In genomic region chr14:39376671-39377403, GRCh38 we compare ENCODE assay signal across 11 cellular contexts. TPM values are rescaled to one million over a fixed set of nuclear protein-coding genes. Genes with fewer than 3 reads are reported as not detected.
A peak's percentile ranks its signal among the peaks of the same experiment; 100 is the strongest.
DNase-seq lines count a peak whose midpoint lies in the region; ATAC-seq and TF ChIP-seq lines count a peak whose summit lies in the region.
"Had no signal": no experiment of that assay in that cellular context is flagged by ENCODE, and none has a peak within 500 bp of the region (broad histone marks: within the 10 kb centered on the region; RNA-seq: fewer than 3 reads in every experiment).

No MANE protein-coding gene starts in this region.

- H3K4me3 ChIP-seq in Caco-2 (ENCODE audit: low read depth, low read length) (no peak overlapping the region), fibroblast of lung (replicated peaks in 1 of 4; ENCODE audit: control extremely low read depth in 1 of 4, insufficient read depth in 1 of 4, low read depth in 3 of 4, low read length in 4 of 4) (no peak overlapping the region)
- no peak overlapping the region for H3K4me3 ChIP-seq in CD8-positive, alpha-beta T cell (ENCODE audit: low read depth, low read length)

- TF ChIP-seq CTCF in Caco-2 (IDR thresholded peaks at IDR 0.05; ENCODE audit: insufficient read depth in 1 of 2, low read depth in 1 of 2, low read length in 1 of 2, severe bottlenecking in 1 of 2, unreplicated experiment in 1 of 2) = no peak
- no peak for TF ChIP-seq CTCF in fibroblast of lung (conservative IDR thresholded peaks at IDR 0.05 in 1 of 2, IDR thresholded peaks at IDR 0.05 in 1 of 2; ENCODE audit: low read depth in 1 of 2, low read length in 2 of 2)
- TF ChIP-seq CTCF in omental fat pad (IDR thresholded peaks at IDR 0.05) = no peak
- no peak for TF ChIP-seq CTCF in CD8-positive, alpha-beta T cell (IDR thresholded peaks at IDR 0.05)

- BruUV-seq in Caco-2 (replicated peaks; lab: Mats Ljungman, UMichigan) = no TSS peak

- H3K4me1 Mint-ChIP-seq in Caco-2 (ENCODE audit: low read depth, unreplicated experiment) = peaks cover 15% of the 10 kb centered on the region
- peaks cover 5% of the 10 kb centered on the region for H3K4me1 Mint-ChIP-seq in CD8-positive, alpha-beta T cell (ENCODE audit: low read depth)
- peaks cover 7% of the 10 kb centered on the region for H3K4me1 Mint-ChIP-seq in stimulated activated memory B cell treated with anti-CD40 and anti-IgM and Interleukin-4, amounts not matched to agents 10 μg/mL and 1 μg/mL and 100 μg/mL, for 72 hours

- H3K4me1 ChIP-seq in Caco-2 = peaks cover 20% of the 10 kb centered on the region
- peaks cover 2% of the 10 kb centered on the region for H3K4me1 ChIP-seq in fibroblast of lung (ENCODE audit: control insufficient read depth, extremely low read depth, insufficient read depth, low read length)
- H3K4me1 ChIP-seq in CD8-positive, alpha-beta T cell (ENCODE audit: insufficient read depth, low read length) = no peaks in the 10 kb centered on the region

- CTCF ChIA-PET in Caco-2 (lab: Charles Lee) = interaction anchor here (0.6 to 0.7 kb wide), 2 partner anchors 113 to 353 kb away, joined by 3 to 4 read pairs; no protein-coding TSS in a partner anchor
- CTCF ChIA-PET in CD8-positive, alpha-beta T cell (lab: Charles Lee) = no interaction called here

- H3K27ac Mint-ChIP-seq in Caco-2 (ENCODE audit: unreplicated experiment) = peak overlapping the region; percentile 68
- no peak overlapping the region for H3K27ac Mint-ChIP-seq in CD8-positive, alpha-beta T cell
- H3K27ac Mint-ChIP-seq in stimulated activated memory B cell treated with anti-CD40 and anti-IgM and Interleukin-4, amounts not matched to agents 10 μg/mL and 1 μg/mL and 100 μg/mL, for 72 hours = no peak overlapping the region

- H3K9ac ChIP-seq in fibroblast of lung (ENCODE audit: insufficient read depth, low read length) = no peak overlapping the region

- DNase-seq in Caco-2 = peak in 1 of 2 experiments; percentile 8
- peak; percentile 14 for DNase-seq in OCI-M1 (lab: John Stamatoyannopoulos, UW)
- DNase-seq in fibroblast of lung (ENCODE audit: low read depth in 2 of 2) = peak; percentile 13 to 57
- DNase-seq in omental fat pad (ENCODE audit: low spot score) = no peak
- DNase-seq in SKM-1 treated with dmso at 0.1 percent for 144 hours (lab: John Stamatoyannopoulos, UW; ENCODE audit: unreplicated experiment) = no peak
- DNase-seq in CD8-positive, alpha-beta T cell = no peak
- DNase-seq: foreskin melanocyte; NCI-H187 treated with DMSO at 0.1 percent for 48 hours; stimulated activated CD4-positive, alpha-beta T cell treated with anti-CD3 and anti-CD28 coated beads, Interleukin-15, amount 100 ng/mL, for 24 hours had no signal

- intact Hi-C loops in Caco-2 (cut with micrococcal nuclease; ENCODE audit: unreplicated experiment) = no loop called here
- intact Hi-C loops in CD8-positive, alpha-beta T cell (cut with DNase I, micrococcal nuclease) = no loop called here

- no peak overlapping the region for H3K4me2 ChIP-seq in fibroblast of lung (ENCODE audit: extremely low read depth, insufficient read depth, low read length)

- peak overlapping the region; percentile 6 for H3K27ac ChIP-seq in fibroblast of lung (ENCODE audit: insufficient read depth, low read length)
- H3K27ac ChIP-seq in CD8-positive, alpha-beta T cell (ENCODE audit: low read depth, low read length) = no peak overlapping the region

- H3K9me3 ChIP-seq in Caco-2 (no peaks in the 10 kb centered on the region), fibroblast of lung (ENCODE audit: control insufficient read depth, insufficient read depth, low read depth, low read length) (no peaks in the 10 kb centered on the region)
- H3K9me3 ChIP-seq in CD8-positive, alpha-beta T cell (ENCODE audit: low read length) = no peaks in the 10 kb centered on the region

- H3K36me3 Mint-ChIP-seq in Caco-2 (ENCODE audit: insufficient read depth, unreplicated experiment) = no peaks in the 10 kb centered on the region
- H3K36me3 Mint-ChIP-seq in CD8-positive, alpha-beta T cell = peaks cover 3% of the 10 kb centered on the region
- peaks cover 21% of the 10 kb centered on the region for H3K36me3 Mint-ChIP-seq in stimulated activated memory B cell treated with anti-CD40 and anti-IgM and Interleukin-4, amounts not matched to agents 10 μg/mL and 1 μg/mL and 100 μg/mL, for 72 hours

- H3K9me3 Mint-ChIP-seq in Caco-2 (ENCODE audit: unreplicated experiment) = no peaks in the 10 kb centered on the region
- no peaks in the 10 kb centered on the region for H3K9me3 Mint-ChIP-seq in CD8-positive, alpha-beta T cell
- H3K9me3 Mint-ChIP-seq in stimulated activated memory B cell treated with anti-CD40 and anti-IgM and Interleukin-4, amounts not matched to agents 10 μg/mL and 1 μg/mL and 100 μg/mL, for 72 hours = no peaks in the 10 kb centered on the region

- no peaks in the 10 kb centered on the region for H4K20me1 ChIP-seq in fibroblast of lung (ENCODE audit: control insufficient read depth, extremely low read depth, insufficient read depth, low read length)

- ATAC-seq in omental fat pad (ENCODE audit: low FRiP score) (peak; percentile 66), GM18498 (IDR thresholded peaks at IDR 0.05; ENCODE audit: unreplicated experiment) (no peak)
- no peak for ATAC-seq in CD8-positive, alpha-beta T cell
- ATAC-seq in stimulated activated memory B cell treated with anti-CD40 and anti-IgM and Interleukin-4, amounts not matched to agents 10 μg/mL and 1 μg/mL and 100 μg/mL, for 72 hours = no peak

- H3K79me2 ChIP-seq in fibroblast of lung (ENCODE audit: control insufficient read depth, insufficient read depth, low read length) = no peaks in the 10 kb centered on the region

- H2AFZ ChIP-seq in fibroblast of lung (ENCODE audit: low read length) = peak overlapping the region; percentile 30

- H3K27me3 Mint-ChIP-seq in Caco-2 (ENCODE audit: insufficient read depth, unreplicated experiment) = no peaks in the 10 kb centered on the region
- H3K27me3 Mint-ChIP-seq in CD8-positive, alpha-beta T cell (ENCODE audit: low read depth) = no peaks in the 10 kb centered on the region
- H3K27me3 Mint-ChIP-seq in stimulated activated memory B cell treated with anti-CD40 and anti-IgM and Interleukin-4, amounts not matched to agents 10 μg/mL and 1 μg/mL and 100 μg/mL, for 72 hours = no peaks in the 10 kb centered on the region

- peak overlapping the region; percentile 20 for H3K4me3 Mint-ChIP-seq in Caco-2 (ENCODE audit: unreplicated experiment)
- no peak overlapping the region for H3K4me3 Mint-ChIP-seq in CD8-positive, alpha-beta T cell
- H3K4me3 Mint-ChIP-seq in stimulated activated memory B cell treated with anti-CD40 and anti-IgM and Interleukin-4, amounts not matched to agents 10 μg/mL and 1 μg/mL and 100 μg/mL, for 72 hours = no peak overlapping the region

- H3K27me3 ChIP-seq in Caco-2 (replicated peaks; ENCODE audit: control insufficient read depth, insufficient read depth, low read length) (no peaks in the 10 kb centered on the region), fibroblast of lung (ENCODE audit: control insufficient read depth, insufficient read depth, low read length) (no peaks in the 10 kb centered on the region)
- no peaks in the 10 kb centered on the region for H3K27me3 ChIP-seq in CD8-positive, alpha-beta T cell (ENCODE audit: insufficient read depth, low read length)

- no peaks in the 10 kb centered on the region for H3K36me3 ChIP-seq in Caco-2 (ENCODE audit: control insufficient read depth, insufficient read depth, low read length)
- no peaks in the 10 kb centered on the region for H3K36me3 ChIP-seq in fibroblast of lung (ENCODE audit: control insufficient read depth, insufficient read depth, low read length)
- H3K36me3 ChIP-seq in CD8-positive, alpha-beta T cell (ENCODE audit: insufficient read depth, low read length) = no peaks in the 10 kb centered on the region

- POLR2A ChIA-PET in Caco-2 (lab: Charles Lee) = interaction anchor here (0.5 kb wide), 1 partner anchor 202 kb away, joined by 3 read pairs; the partner anchor contains the start of gene PNN
- POLR2A ChIA-PET in CD8-positive, alpha-beta T cell (lab: Charles Lee) = interaction anchor here (0.6 to 0.8 kb wide), 2 partner anchors 55 to 1213 kb away, joined by 3 read pairs; partner anchors contain the start of gene FBXO33

RNA-seq across cellular contexts. Expression of gene FBXO33, which starts 55.4 kb away (rescaled TPM):
- 6.0 and 6.5 TPM in 2 replicates for total RNA-seq in Caco-2 (2022)
- 16.3 and 18.5 TPM in 2 replicates for total RNA-seq in fibroblast of lung
- polyA plus RNA-seq in fibroblast of lung = 12.6 and 13.4 TPM in 2 replicates
- 9.2 and 10.7 TPM in 2 replicates for polyA plus RNA-seq in fibroblast of lung (2012)
- polyA minus RNA-seq in fibroblast of lung (ENCODE audit: low replicate concordance) = 0.90 and 2.0 TPM in 2 replicates
- 10 to 100 TPM; 12.6 to 25.2 (median 16.4) TPM for total RNA-seq in omental fat pad
- 100 to 1,000 TPM; 106 TPM for total RNA-seq in CD8-positive, alpha-beta T cell

Comparison
In these comparisons a context has a peak if more than half of its experiments do, and no peak if none do; other contexts are left out.
1. DNase-seq: peak in OCI-M1 (single experiment) and fibroblast of lung (2 of 2); none in omental fat pad (single experiment), SKM-1 treated with dmso at 0.1 percent for 144 hours (single experiment) and CD8-positive, alpha-beta T cell (0 of 7).